20 cellular contexts compared by ENCODE assay signal in genomic region chrX:56505866-56506265, GRCh38.
"Had no signal": no experiment of that assay in that cellular context is flagged by ENCODE, and none has a peak within 500 bp of the region (broad histone marks: within the 10 kb centered on the region; RNA-seq: fewer than 3 reads in every experiment).

No MANE protein-coding gene starts in this region.

- H3K27ac Mint-ChIP-seq: mesothelial cell of epicardium; natural killer cell; stimulated activated memory B cell treated with anti-CD40 and anti-IgM and Interleukin-4, amounts not matched to agents 10 μg/mL and 1 μg/mL and 100 μg/mL, for 72 hours; stimulated activated naive CD8-positive, alpha-beta T cell treated with anti-CD3 and anti-CD28 coated beads, Interleukin-15, Interleukin-2, amounts not matched to agents 100 ng/mL and 50 ng/mL, for 24 hours had no signal

- H3K27me3 Mint-ChIP-seq: stimulated activated naive CD8-positive, alpha-beta T cell treated with anti-CD3 and anti-CD28 coated beads, Interleukin-15, Interleukin-2, amounts not matched to agents 100 ng/mL and 50 ng/mL, for 24 hours had no signal

- H3K4me1 ChIP-seq: spleen, testis, tibial nerve, upper lobe of right lung, vagina had no signal

- H3K4me3 ChIP-seq: coronary artery, spleen, testis, tibial nerve, upper lobe of right lung, vagina had no signal

- H3K36me3 Mint-ChIP-seq: natural killer cell had no signal

- H3K4me3 Mint-ChIP-seq: mesothelial cell of epicardium; natural killer cell; neural crest cell; stimulated activated memory B cell treated with anti-CD40 and anti-IgM and Interleukin-4, amounts not matched to agents 10 μg/mL and 1 μg/mL and 100 μg/mL, for 72 hours; stimulated activated naive CD8-positive, alpha-beta T cell treated with anti-CD3 and anti-CD28 coated beads, Interleukin-15, Interleukin-2, amounts not matched to agents 100 ng/mL and 50 ng/mL, for 24 hours had no signal

- DNase-seq: effector CD4-positive, alpha-beta T cell; foreskin melanocyte; head of caudate nucleus; hippocampal formation; kidney glomerular epithelial cell; natural killer cell; posterior cingulate gyrus; stimulated activated CD4-positive, alpha-beta T cell treated with anti-CD3 and anti-CD28 coated beads, Interleukin-15, amount 100 ng/mL, for 24 hours; stimulated activated CD4-positive, alpha-beta T cell treated with anti-CD3 and anti-CD28 coated beads, Interleukin-1b, Interleukin-23, amount 100 ng/mL, for 48 hours; stimulated activated CD4-positive, alpha-beta T cell treated with anti-CD3 and anti-CD28 coated beads, Interleukin-4, amount 100 ng/mL, for 24 hours; upper lobe of right lung had no signal

- H3K36me3 ChIP-seq: spleen, tibial nerve, upper lobe of right lung, vagina had no signal

- H3K9me3 ChIP-seq: testis, upper lobe of right lung, vagina had no signal

- H3K4me1 Mint-ChIP-seq: mesothelial cell of epicardium; natural killer cell; neural crest cell; stimulated activated memory B cell treated with anti-CD40 and anti-IgM and Interleukin-4, amounts not matched to agents 10 μg/mL and 1 μg/mL and 100 μg/mL, for 72 hours had no signal

- H3K27ac ChIP-seq: coronary artery, spleen, testis, tibial nerve, upper lobe of right lung, vagina had no signal

- H3K27me3 ChIP-seq: testis, tibial nerve, upper lobe of right lung, vagina had no signal
